In the genomic region with DNA sequence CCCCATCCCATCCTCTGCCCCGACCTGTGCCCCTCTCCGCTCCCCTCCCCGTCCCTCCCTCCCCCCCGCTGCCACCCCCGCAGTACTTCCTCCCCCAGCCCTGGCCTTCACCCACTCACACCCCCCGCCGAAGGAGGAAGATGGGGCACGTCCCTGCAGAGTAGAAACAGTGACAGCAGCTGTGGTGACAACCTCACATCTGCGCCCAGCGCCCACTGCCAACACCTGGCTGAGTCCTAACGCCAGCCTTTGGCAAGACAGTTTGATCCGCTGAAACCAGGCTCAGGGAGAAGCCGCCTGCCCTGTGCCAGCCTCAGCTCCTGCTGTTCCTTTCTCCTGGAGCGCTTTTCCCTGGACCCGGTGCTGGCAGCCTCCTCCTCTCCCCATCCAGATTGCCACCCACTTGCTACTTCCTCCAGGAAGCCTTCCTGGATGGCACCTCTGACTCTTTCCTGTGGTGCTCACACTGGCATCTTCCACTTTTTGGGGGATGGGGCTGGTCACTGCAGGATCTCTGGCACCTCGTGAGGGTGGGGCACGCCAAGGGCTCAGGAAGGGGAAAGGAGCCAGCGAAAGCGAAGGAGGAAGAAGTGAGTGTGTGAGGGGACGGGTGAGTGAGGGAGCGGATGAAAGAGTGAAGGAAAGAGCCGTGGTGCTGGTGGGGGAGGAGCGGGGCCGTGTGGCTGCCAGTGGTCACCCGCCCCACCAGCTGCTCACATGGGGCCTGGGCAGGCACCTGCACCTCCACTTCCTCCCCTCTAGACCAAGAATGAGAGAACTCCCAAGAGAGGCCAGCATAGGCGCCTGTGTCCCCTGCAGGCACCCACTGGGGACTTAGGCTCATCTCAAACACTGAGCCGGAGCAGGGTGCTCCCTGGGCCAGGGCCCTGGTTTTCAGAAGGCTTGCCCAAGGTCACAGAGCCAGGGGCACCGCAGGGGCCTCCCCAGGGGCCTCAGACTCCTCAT, we compare ENCODE assay signal across 10 cellular contexts. TPM values are rescaled to one million over a fixed set of nuclear protein-coding genes. Genes with fewer than 3 reads are reported as not detected.
DNase-seq lines count a peak whose midpoint lies in the region; ATAC-seq and TF ChIP-seq lines count a peak whose summit lies in the region.
"Had no signal": no experiment of that assay in that cellular context is flagged by ENCODE, and none has a peak within 500 bp of the region (broad histone marks: within the 10 kb centered on the region; RNA-seq: fewer than 3 reads in every experiment).

No MANE protein-coding gene starts in this region.

- peak; percentile 72 for DNase-seq in DND-41
- DNase-seq in T-helper 17 cell, result no peak
- DNase-seq in left lobe of liver (ENCODE audit: low spot score), result no peak
- no peak for DNase-seq in NCI-H345 (lab: John Stamatoyannopoulos, UW)
- no peak for DNase-seq in NCI-H526 (lab: John Stamatoyannopoulos, UW)
- no peak for DNase-seq in T1000 (lab: John Stamatoyannopoulos, UW)
- no peak for DNase-seq in medulla oblongata (ENCODE audit: extremely low spot score)
- DNase-seq: NCI-H526 treated with DMSO at 0.1 percent for 48 hours had no signal

- no peaks in the 10 kb centered on the region for H3K79me2 ChIP-seq in DND-41 (ENCODE audit: insufficient read depth, low read length)

- H3K27me3 ChIP-seq in DND-41 (ENCODE audit: insufficient read depth, low read length, poor library complexity), result no peaks in the 10 kb centered on the region

- H4K20me1 ChIP-seq in DND-41 (ENCODE audit: insufficient read depth, low read length), result peaks cover 84% of the 10 kb centered on the region

- no peaks in the 10 kb centered on the region for H3K27me3 Mint-ChIP-seq in T-helper 17 cell

- no peak overlapping the region for H2AFZ ChIP-seq in DND-41 (ENCODE audit: low read depth, low read length)
- H2AFZ ChIP-seq: GM23338 had no signal

- H3K4me2 ChIP-seq in DND-41 (ENCODE audit: insufficient read depth, low read length), result no peak overlapping the region
- H3K4me2 ChIP-seq: GM23338 had no signal

- no peaks in the 10 kb centered on the region for H3K36me3 ChIP-seq in DND-41 (ENCODE audit: insufficient read depth, low read length)

- peak overlapping the region; percentile 79 for H3K4me3 Mint-ChIP-seq in T-helper 17 cell
- H3K4me3 Mint-ChIP-seq: GM23338 had no signal

- H3K9me3 ChIP-seq in DND-41 (ENCODE audit: insufficient read depth, low read length, severe bottlenecking) (no peaks in the 10 kb centered on the region), T-helper 17 cell (ENCODE audit: control insufficient read depth, low read length, poor library complexity, severe bottlenecking) (no peaks in the 10 kb centered on the region)

- H3K27ac ChIP-seq in DND-41 (ENCODE audit: low read length), result peak overlapping the region; percentile 60; the same call in 1 of the 2 replicates

- no peak for TF ChIP-seq CTCF in DND-41 (IDR thresholded peaks at IDR 0.05; ENCODE audit: borderline replicate concordance, extremely low read depth, low read length, poor library complexity, severe bottlenecking)

- H3K9ac ChIP-seq in DND-41 (ENCODE audit: low read depth, low read length), result no peak overlapping the region

- ATAC-seq in DND-41 (ENCODE audit: insufficient read depth, low read depth) (peak; percentile 61), GM21529 (IDR thresholded peaks at IDR 0.05; ENCODE audit: unreplicated experiment) (peak; percentile 63), T-helper 17 cell (peak; percentile 51), left lobe of liver (peak; percentile 32)
- ATAC-seq: GM23338 had no signal

- H3K4me3 ChIP-seq in DND-41 (ENCODE audit: low read depth in 1 of 2, low read length in 2 of 2), result no peak overlapping the region
- H3K4me3 ChIP-seq: GM23338 had no signal

- peaks cover 40% of the 10 kb centered on the region for H3K4me1 Mint-ChIP-seq in T-helper 17 cell

- no peaks in the 10 kb centered on the region for H3K36me3 Mint-ChIP-seq in T-helper 17 cell (ENCODE audit: low read depth)

- H3K27ac Mint-ChIP-seq in T-helper 17 cell, result peak overlapping the region; percentile 84
- H3K27ac Mint-ChIP-seq: GM23338 had no signal

- H3K4me1 ChIP-seq in DND-41 (ENCODE audit: insufficient read depth, low read length), result peaks cover 34% of the 10 kb centered on the region

RNA-seq across cellular contexts. Expression of a gene that starts 27.0 kb away (rescaled TPM):
- total RNA-seq in T-helper 17 cell (10 to 100 TPM; 24.6 to 29.4 TPM), left lobe of liver (14.6 TPM)
